24 cellular contexts compared by ENCODE assay signal in genomic region chr10:8595140-8595539, GRCh38.
"Had no signal": no experiment of that assay in that cellular context is flagged by ENCODE, and none has a peak within 500 bp of the region (broad histone marks: within the 10 kb centered on the region; RNA-seq: fewer than 3 reads in every experiment).

No MANE protein-coding gene starts in this region.

- DNase-seq: central memory CD4-positive, alpha-beta T cell; dorsolateral prefrontal cortex; effector CD4-positive, alpha-beta T cell; esophagus squamous epithelium; head of caudate nucleus; kidney; mesendoderm; naive thymus-derived CD8-positive, alpha-beta T cell; nephron progenitor cell; nucleus accumbens; ovary; posterior cingulate gyrus; psoas muscle; right cardiac atrium; sigmoid colon; stimulated activated CD4-positive, alpha-beta T cell treated with anti-CD3 and anti-CD28 coated beads, Interleukin-15, amount 100 ng/mL, for 24 hours; stimulated activated CD4-positive, alpha-beta T cell treated with anti-CD3 and anti-CD28 coated beads, Interleukin-4, amount 100 ng/mL, for 1 hour; stimulated activated CD8-positive, alpha-beta memory T cell treated with anti-CD3 and anti-CD28 coated beads, Interleukin-4, amount 100 ng/mL, for 48 hours; stimulated activated naive CD4-positive, alpha-beta T cell; stimulated activated naive CD8-positive, alpha-beta T cell treated with anti-CD3 and anti-CD28 coated beads, Interleukin-15, amount 100 ng/mL, for 72 hours; thyroid gland; upper lobe of left lung; uterus had no signal

- H3K4me1 ChIP-seq: psoas muscle, sigmoid colon, thyroid gland, upper lobe of left lung, uterus had no signal

- H3K4me3 ChIP-seq: dorsolateral prefrontal cortex, esophagus squamous epithelium, ovary, psoas muscle, sigmoid colon, thyroid gland, upper lobe of left lung, uterus had no signal

- H3K4me3 Mint-ChIP-seq: naive thymus-derived CD8-positive, alpha-beta T cell; nephron progenitor cell; stimulated activated naive CD8-positive, alpha-beta T cell treated with anti-CD3 and anti-CD28 coated beads, Interleukin-15, amount 100 ng/mL, for 72 hours had no signal

- H3K36me3 ChIP-seq: esophagus squamous epithelium, ovary, sigmoid colon, thyroid gland, upper lobe of left lung, uterus had no signal

- H3K27ac ChIP-seq: dorsolateral prefrontal cortex, esophagus squamous epithelium, ovary, psoas muscle, sigmoid colon, thyroid gland, upper lobe of left lung, uterus had no signal

- ATAC-seq: left lobe of liver; naive thymus-derived CD8-positive, alpha-beta T cell; psoas muscle; right cardiac atrium; stimulated activated naive CD8-positive, alpha-beta T cell treated with anti-CD3 and anti-CD28 coated beads, Interleukin-15, amount 100 ng/mL, for 72 hours had no signal

- H3K9me3 ChIP-seq: esophagus squamous epithelium, ovary, psoas muscle, sigmoid colon, thyroid gland, upper lobe of left lung, uterus had no signal

- H3K9me3 Mint-ChIP-seq: nephron progenitor cell; stimulated activated naive CD8-positive, alpha-beta T cell treated with anti-CD3 and anti-CD28 coated beads, Interleukin-15, amount 100 ng/mL, for 72 hours had no signal

- H3K4me1 Mint-ChIP-seq: nephron progenitor cell; stimulated activated naive CD8-positive, alpha-beta T cell treated with anti-CD3 and anti-CD28 coated beads, Interleukin-15, amount 100 ng/mL, for 72 hours had no signal

- H3K27me3 ChIP-seq: ovary, sigmoid colon, thyroid gland, upper lobe of left lung had no signal

- H3K27ac Mint-ChIP-seq: naive thymus-derived CD8-positive, alpha-beta T cell; nephron progenitor cell; stimulated activated naive CD8-positive, alpha-beta T cell treated with anti-CD3 and anti-CD28 coated beads, Interleukin-15, amount 100 ng/mL, for 72 hours had no signal
